ENCODE assay signal across 27 cellular contexts in genomic region chr10:3122486-3123205, GRCh38. TPM values are rescaled to one million over a fixed set of nuclear protein-coding genes. Genes with fewer than 3 reads are reported as not detected.
DNase-seq lines count a peak whose midpoint lies in the region; ATAC-seq, FAIRE-seq and TF ChIP-seq lines count a peak whose summit lies in the region.
"Had no signal": no experiment of that assay in that cellular context is flagged by ENCODE, and none has a peak within 500 bp of the region (broad histone marks: within the 10 kb centered on the region; RNA-seq: fewer than 3 reads in every experiment).

No MANE protein-coding gene starts in this region.

- TF ChIP-seq CTCF in PC-3 (conservative IDR thresholded peaks at IDR 0.05; ENCODE audit: low read depth, low read length), result no peak
- TF ChIP-seq CTCF in bronchial epithelial cell (IDR thresholded peaks at IDR 0.05; ENCODE audit: insufficient read depth, low read length, severe bottlenecking), result no peak
- TF ChIP-seq CTCF in nephron progenitor cell (IDR thresholded peaks at IDR 0.05), result no peak

- peak overlapping the region; percentile 60 for H3K27ac Mint-ChIP-seq in activated T-cell treated with anti-CD3 and anti-CD28 coated beads, Interleukin-2, amount 50 U/mL, for 72 hours
- H3K27ac Mint-ChIP-seq in activated naive CD4-positive, alpha-beta T cell treated with anti-CD3 and anti-CD28 coated beads for 36 hours, result no peak overlapping the region
- H3K27ac Mint-ChIP-seq in nephron progenitor cell, result no peak overlapping the region
- H3K27ac Mint-ChIP-seq: activated CD4-positive, alpha-beta T cell treated with anti-CD3 and anti-CD28 coated beads, Interleukin-2, amount 10 ng/mL, durations not matched to agents 7 days and 5 days; activated T-helper 1 cell treated with anti-CD3 and anti-CD28 coated beads, Interleukin-12 subunit alpha, Interleukin-12 subunit beta, Interleukin-2, Interleukin-4 antibody, amounts not matched to agents 30 ng/mL and 10 ng/mL and 1 ng/mL, durations not matched to agents 14 hours and 24 hours and 36 hours; WTC11 had no signal

- no peak overlapping the region for H2BK5ac ChIP-seq in trophoblast cell (ENCODE audit: low read depth, low read length, poor library complexity)

- H3K79me2 ChIP-seq in PC-3 (ENCODE audit: low read length), result no peaks in the 10 kb centered on the region
- H3K79me2 ChIP-seq in trophoblast cell (ENCODE audit: control insufficient read depth, insufficient read depth, low read length, poor library complexity), result no peaks in the 10 kb centered on the region

- CTCF ChIA-PET in PC-3 (lab: Charles Lee), result no interaction called here
- CTCF ChIA-PET in activated naive CD4-positive, alpha-beta T cell treated with anti-CD3 and anti-CD28 coated beads for 36 hours (lab: Charles Lee), result interaction anchor here (0.8 kb wide), 1 partner anchor 13 kb away, joined by 3 read pairs; no protein-coding TSS in a partner anchor

- H3K14ac ChIP-seq in trophoblast cell (ENCODE audit: low read length), result no peak overlapping the region

- intact Hi-C loops in PC-3 (cut with micrococcal nuclease), result no loop called here
- intact Hi-C loops in activated naive CD4-positive, alpha-beta T cell treated with anti-CD3 and anti-CD28 coated beads for 36 hours (cut with micrococcal nuclease), result no loop called here

- H2AK5ac ChIP-seq in trophoblast cell (ENCODE audit: low read length), result no peak overlapping the region

- no peaks in the 10 kb centered on the region for H3K4me1 Mint-ChIP-seq in activated T-cell treated with anti-CD3 and anti-CD28 coated beads, Interleukin-2, amount 50 U/mL, for 72 hours (ENCODE audit: low read depth)
- H3K4me1 Mint-ChIP-seq in activated naive CD4-positive, alpha-beta T cell treated with anti-CD3 and anti-CD28 coated beads for 36 hours (ENCODE audit: low read depth), result no peaks in the 10 kb centered on the region
- peaks cover 38% of the 10 kb centered on the region for H3K4me1 Mint-ChIP-seq in nephron progenitor cell
- H3K4me1 Mint-ChIP-seq: activated CD4-positive, alpha-beta T cell treated with anti-CD3 and anti-CD28 coated beads, Interleukin-2, amount 10 ng/mL, durations not matched to agents 7 days and 5 days; CD4-positive, alpha-beta memory T cell; WTC11 had no signal

- H3K27ac ChIP-seq in PC-3 (ENCODE audit: low read length) (0 out of 2 replicates have a peak overlapping the region, but pooled peaks have one; percentile 14), trophoblast cell (ENCODE audit: low read depth, low read length) (no peak overlapping the region)
- H3K27ac ChIP-seq: foreskin keratinocyte, KMS-11, testis had no signal

- H3K23ac ChIP-seq in trophoblast cell (ENCODE audit: low read length), result no peak overlapping the region

- H3K4me1 ChIP-seq in PC-3 (ENCODE audit: insufficient read depth, low read length) (peaks cover 8% of the 10 kb centered on the region; the same call in 1 of the 2 replicates), trophoblast cell (ENCODE audit: control insufficient read depth in 1 of 2, insufficient read depth in 2 of 2, low read length in 2 of 2) (peaks cover 5 to 6% of the 10 kb centered on the region in 2 experiments)
- H3K4me1 ChIP-seq: foreskin keratinocyte, testis had no signal

- H4K12ac ChIP-seq in trophoblast cell (ENCODE audit: low read depth, low read length), result no peak overlapping the region

- H4K91ac ChIP-seq in trophoblast cell (ENCODE audit: low read depth, low read length), result no peak overlapping the region

- peak; percentile 66 for FAIRE-seq in bronchial epithelial cell (lab: Jason Lieb, UNC)
- FAIRE-seq: A204.1 had no signal

- no peak overlapping the region for H3K4ac ChIP-seq in trophoblast cell (ENCODE audit: low read depth, low read length)

- no peaks in the 10 kb centered on the region; the same call in 1 of the 2 replicates for H3K36me3 ChIP-seq in PC-3 (ENCODE audit: low read depth, low read length)
- peaks cover 46% of the 10 kb centered on the region for H3K36me3 ChIP-seq in bronchial epithelial cell (ENCODE audit: control insufficient read depth, insufficient read depth, low read length)
- peaks cover 75 to 76% of the 10 kb centered on the region in 2 experiments for H3K36me3 ChIP-seq in trophoblast cell (ENCODE audit: control insufficient read depth in 1 of 2, insufficient read depth in 2 of 2, low read length in 2 of 2)

- H4K8ac ChIP-seq in trophoblast cell (ENCODE audit: low read depth, low read length), result no peak overlapping the region

- POLR2A ChIA-PET in PC-3 (lab: Charles Lee; ENCODE audit: unreplicated experiment), result no interaction called here

- no peaks in the 10 kb centered on the region for H3F3A ChIP-seq in PC-3 (ENCODE audit: low read length, unreplicated experiment)

- H3K79me1 ChIP-seq in trophoblast cell (ENCODE audit: low read length), result peaks cover 2% of the 10 kb centered on the region

- DNase-seq in activated T-cell treated with anti-CD3 and anti-CD28 coated beads, Interleukin-2, amount 50 U/mL, for 72 hours, result no peak
- no peak for DNase-seq in activated T-cell treated with anti-CD3 and anti-CD28 coated beads, Interleukin-2, amount 50 U/mL, for 48 hours
- DNase-seq in PC-3 (peak; percentile 48), bronchial epithelial cell (ENCODE audit: low read depth) (peak; percentile 29), trophoblast cell (peak; percentile 83), nephron progenitor cell (no peak)
- DNase-seq in activated naive CD4-positive, alpha-beta T cell treated with anti-CD3 and anti-CD28 coated beads for 36 hours, result no peak
- DNase-seq: activated CD4-positive, alpha-beta T cell treated with anti-CD3 and anti-CD28 coated beads, Interleukin-2, amount 10 ng/mL, durations not matched to agents 7 days and 5 days; activated naive CD4-positive, alpha-beta T cell treated with anti-CD3 and anti-CD28 coated beads, Interleukin-2, amount 50 U/mL, for 16 hours; amniotic stem cell; CD4-positive, alpha-beta memory T cell; DMS 273 treated with DMSO at 0.1 percent for 48 hours; effector CD4-positive, alpha-beta T cell; left cardiac atrium; mesenchymal stem cell; NCI-H446; OCI-M1; SHP77; stimulated activated naive CD4-positive, alpha-beta T cell treated with Interleukin-2 at 50 U/mL for 16 hours; testis had no signal

- H2AFZ ChIP-seq in PC-3 (ENCODE audit: low read length) (no peak overlapping the region), trophoblast cell (ENCODE audit: insufficient read depth, low read length, poor library complexity) (no peak overlapping the region)

- H2BK12ac ChIP-seq in trophoblast cell (ENCODE audit: low read length), result no peak overlapping the region

- no peak overlapping the region for H3K9ac ChIP-seq in PC-3 (ENCODE audit: low read length)
- no peak overlapping the region for H3K9ac ChIP-seq in trophoblast cell (ENCODE audit: low read length)
- H3K9ac ChIP-seq: KMS-11 had no signal

- ATAC-seq in activated T-cell treated with anti-CD3 and anti-CD28 coated beads, Interleukin-2, amount 50 U/mL, for 72 hours (replicated peaks in 1 of 2), result no peak
- ATAC-seq in PC-3 (peak; percentile 98), HG02840 (IDR thresholded peaks at IDR 0.05; ENCODE audit: low FRiP score, unreplicated experiment) (no peak)
- ATAC-seq: foreskin keratinocyte, WTC11 had no signal

- no CpG with 5 or more reads among the region's 27 CpGs for WGBS in trophoblast cell (ENCODE audit: extremely low coverage, insufficient coverage, insufficient read length)

- H3K18ac ChIP-seq in trophoblast cell (ENCODE audit: low read length), result no peak overlapping the region

- H3K9me3 Mint-ChIP-seq in activated T-cell treated with anti-CD3 and anti-CD28 coated beads, Interleukin-2, amount 50 U/mL, for 72 hours, result no peaks in the 10 kb centered on the region
- peaks cover 3% of the 10 kb centered on the region for H3K9me3 Mint-ChIP-seq in activated naive CD4-positive, alpha-beta T cell treated with anti-CD3 and anti-CD28 coated beads for 36 hours
- no peaks in the 10 kb centered on the region for H3K9me3 Mint-ChIP-seq in nephron progenitor cell
- H3K9me3 Mint-ChIP-seq: activated CD4-positive, alpha-beta T cell treated with anti-CD3 and anti-CD28 coated beads, Interleukin-2, amount 10 ng/mL, durations not matched to agents 7 days and 5 days; activated T-helper 1 cell treated with anti-CD3 and anti-CD28 coated beads, Interleukin-12 subunit alpha, Interleukin-12 subunit beta, Interleukin-2, Interleukin-4 antibody, amounts not matched to agents 30 ng/mL and 10 ng/mL and 1 ng/mL, durations not matched to agents 14 hours and 24 hours and 36 hours; WTC11 had no signal

- H3K27me3 Mint-ChIP-seq in activated T-cell treated with anti-CD3 and anti-CD28 coated beads, Interleukin-2, amount 50 U/mL, for 72 hours (ENCODE audit: low read depth), result no peaks in the 10 kb centered on the region
- H3K27me3 Mint-ChIP-seq in activated naive CD4-positive, alpha-beta T cell treated with anti-CD3 and anti-CD28 coated beads for 36 hours (ENCODE audit: low read depth), result no peaks in the 10 kb centered on the region
- no peaks in the 10 kb centered on the region for H3K27me3 Mint-ChIP-seq in nephron progenitor cell (ENCODE audit: low read depth, poor library complexity)
- H3K27me3 Mint-ChIP-seq: activated CD4-positive, alpha-beta T cell treated with anti-CD3 and anti-CD28 coated beads, Interleukin-2, amount 10 ng/mL, durations not matched to agents 7 days and 5 days; CD4-positive, alpha-beta memory T cell had no signal

- no peak overlapping the region for H2BK120ac ChIP-seq in trophoblast cell (ENCODE audit: insufficient read depth, low read length, poor library complexity)

- H3K27me3 ChIP-seq in PC-3 (ENCODE audit: low read length) (no peaks in the 10 kb centered on the region), bronchial epithelial cell (ENCODE audit: control insufficient read depth, insufficient read depth, low read length) (no peaks in the 10 kb centered on the region), trophoblast cell (ENCODE audit: insufficient read depth, low read length) (no peaks in the 10 kb centered on the region)
- H3K27me3 ChIP-seq: foreskin keratinocyte, heart right ventricle, testis had no signal

- peaks cover 4 to 31% of the 10 kb centered on the region in 2 donors for H3K36me3 Mint-ChIP-seq in activated T-cell treated with anti-CD3 and anti-CD28 coated beads, Interleukin-2, amount 50 U/mL, for 72 hours (ENCODE audit: insufficient read depth in 2 of 2)
- peaks cover 72% of the 10 kb centered on the region for H3K36me3 Mint-ChIP-seq in activated naive CD4-positive, alpha-beta T cell treated with anti-CD3 and anti-CD28 coated beads for 36 hours (ENCODE audit: low read depth)
- peaks cover 31% of the 10 kb centered on the region for H3K36me3 Mint-ChIP-seq in nephron progenitor cell (ENCODE audit: low read depth)

- H3K4me3 ChIP-seq in PC-3 (ENCODE audit: low read length) (no peak overlapping the region), bronchial epithelial cell (ENCODE audit: low read depth, low read length) (no peak overlapping the region), trophoblast cell (ENCODE audit: low read depth, low read length) (no peak overlapping the region)
- H3K4me3 ChIP-seq: heart right ventricle, testis had no signal

- H3K4me3 Mint-ChIP-seq in activated T-cell treated with anti-CD3 and anti-CD28 coated beads, Interleukin-2, amount 50 U/mL, for 72 hours, result no peak overlapping the region
- H3K4me3 Mint-ChIP-seq in activated naive CD4-positive, alpha-beta T cell treated with anti-CD3 and anti-CD28 coated beads for 36 hours, result no peak overlapping the region
- H3K4me3 Mint-ChIP-seq in nephron progenitor cell, result no peak overlapping the region
- H3K4me3 Mint-ChIP-seq: activated CD4-positive, alpha-beta T cell treated with anti-CD3 and anti-CD28 coated beads, Interleukin-2, amount 10 ng/mL, durations not matched to agents 7 days and 5 days; activated T-helper 1 cell treated with anti-CD3 and anti-CD28 coated beads, Interleukin-12 subunit alpha, Interleukin-12 subunit beta, Interleukin-2, Interleukin-4 antibody, amounts not matched to agents 30 ng/mL and 10 ng/mL and 1 ng/mL, durations not matched to agents 14 hours and 24 hours and 36 hours; CD4-positive, alpha-beta memory T cell; WTC11 had no signal

- H3K4me2 ChIP-seq in PC-3 (ENCODE audit: low read length), result no peak overlapping the region
- no peak overlapping the region for H3K4me2 ChIP-seq in trophoblast cell (ENCODE audit: low read length)
- H3K4me2 ChIP-seq: KMS-11 had no signal

- no peaks in the 10 kb centered on the region for H3K9me2 ChIP-seq in PC-3 (replicated peaks; ENCODE audit: low read length)

- H4K20me1 ChIP-seq in PC-3 (ENCODE audit: low read length), result no peaks in the 10 kb centered on the region

- BruUV-seq in PC-3 (replicated peaks; lab: Mats Ljungman, UMichigan), result no TSS peak

- H3K9me3 ChIP-seq in PC-3 (ENCODE audit: low read length), result no peaks in the 10 kb centered on the region
- H3K9me3 ChIP-seq in trophoblast cell (ENCODE audit: insufficient read depth, low read depth, low read length), result no peaks in the 10 kb centered on the region
- H3K9me3 ChIP-seq: heart right ventricle, testis had no signal

RNA-seq across cellular contexts. Expression of gene PITRM1, which starts 49.9 kb away (rescaled TPM):
- total RNA-seq in activated T-cell treated with anti-CD3 and anti-CD28 coated beads, Interleukin-2, amount 50 U/mL, for 72 hours, result 10 to 100 TPM; 76.7 to 79.9 TPM
- 61.5 and 73.2 TPM in 2 replicates for total RNA-seq in PC-3 (2014; rRNA removed)
- 39.2 and 54.8 TPM in 2 replicates for total RNA-seq in bronchial epithelial cell
- polyA plus RNA-seq in trophoblast cell (2013), result 38.5 and 39.4 TPM in 2 replicates
- 10 to 100 TPM; 65.6 to 74.5 TPM for total RNA-seq in activated naive CD4-positive, alpha-beta T cell treated with anti-CD3 and anti-CD28 coated beads for 36 hours

RNA-seq across cellular contexts. Expression of gene PFKP, which starts 55.3 kb away (rescaled TPM):
- 100 to 1,000 TPM in 1 of 2 donors, 10 to 100 TPM in 1; 85.2 to 105 TPM for total RNA-seq in activated T-cell treated with anti-CD3 and anti-CD28 coated beads, Interleukin-2, amount 50 U/mL, for 72 hours
- total RNA-seq in PC-3 (2014; rRNA removed), result 140 and 172 TPM in 2 replicates
- 188 and 196 TPM in 2 replicates for total RNA-seq in bronchial epithelial cell
- 229 and 243 TPM in 2 replicates for polyA plus RNA-seq in trophoblast cell (2013)
- total RNA-seq in activated naive CD4-positive, alpha-beta T cell treated with anti-CD3 and anti-CD28 coated beads for 36 hours, result 10 to 100 TPM; 96.2 to 99.7 TPM

Comparison
In these comparisons a context has a peak if more than half of its experiments do, and no peak if none do; other contexts are left out.
1. DNase-seq: peak in PC-3 (single experiment), bronchial epithelial cell (single experiment) and trophoblast cell (2 of 2); none in activated T-cell treated with anti-CD3 and anti-CD28 coated beads, Interleukin-2, amount 50 U/mL, for 72 hours (0 of 2), activated T-cell treated with anti-CD3 and anti-CD28 coated beads, Interleukin-2, amount 50 U/mL, for 48 hours (0 of 2), activated naive CD4-positive, alpha-beta T cell treated with anti-CD3 and anti-CD28 coated beads for 36 hours (single experiment) and nephron progenitor cell (single experiment).